9 cellular contexts compared by ENCODE assay signal in genomic region chr3:187777331-187778046, GRCh38. TPM values are rescaled to one million over a fixed set of nuclear protein-coding genes. Genes with fewer than 3 reads are reported as not detected.
A peak's percentile ranks its signal among the peaks of the same experiment; 100 is the strongest.
DNase-seq lines count a peak whose midpoint lies in the region; ATAC-seq and TF ChIP-seq lines count a peak whose summit lies in the region.
"Had no signal": no experiment of that assay in that cellular context is flagged by ENCODE, and none has a peak within 500 bp of the region (broad histone marks: within the 10 kb centered on the region; RNA-seq: fewer than 3 reads in every experiment).

No MANE protein-coding gene starts in this region.

- peak overlapping the region in 1 of 2 donors; percentile 55 for H3K27ac ChIP-seq in lung (ENCODE audit: low read depth in 1 of 2, low read length in 1 of 2)
- H3K27ac ChIP-seq: A549 had no signal

- no peaks in the 10 kb centered on the region for H3K36me3 ChIP-seq in lung (ENCODE audit: control insufficient read depth in 2 of 2, insufficient read depth in 2 of 2, low read length in 2 of 2)

- no peaks in the 10 kb centered on the region for H3K9me3 ChIP-seq in lung (ENCODE audit: control insufficient read depth in 2 of 2, insufficient read depth in 1 of 2, low read length in 1 of 2)
- H3K9me3 ChIP-seq: A549 had no signal

- DNase-seq in NK-92 treated with Interleukin-12 subunit alpha and Interleukin-12 subunit beta, amount 100 ng/mL, for 24 hours (lab: John Stamatoyannopoulos, UW) = peak; percentile 29
- no peak for DNase-seq in NK-92 (lab: John Stamatoyannopoulos, UW; ENCODE audit: unreplicated experiment)
- DNase-seq in KG1 (lab: John Stamatoyannopoulos, UW) = peak; percentile 82
- DNase-seq in activated CD8-positive, alpha-beta memory T cell treated with anti-CD3 and anti-CD28 coated beads, Interleukin-2, amount 50 U/mL, for 48 hours = peak; percentile 58
- DNase-seq in lung (ENCODE audit: low spot score) = no peak
- no peak for DNase-seq in HuH-7 (ENCODE audit: low spot score)
- no peak for DNase-seq in GM13977 (ENCODE audit: low spot score)
- no peak for DNase-seq in DMS 273 (lab: John Stamatoyannopoulos, UW; ENCODE audit: unreplicated experiment)

- H3K4me1 ChIP-seq in lung (ENCODE audit: control insufficient read depth in 2 of 2, insufficient read depth in 2 of 2, low read length in 2 of 2) = peaks cover 0 to 8% of the 10 kb centered on the region in 2 donors
- H3K4me1 ChIP-seq: A549 had no signal

- H3K27me3 ChIP-seq in lung (ENCODE audit: control insufficient read depth, insufficient read depth) = no peaks in the 10 kb centered on the region

- WGBS in lung, 2 donors = 48 to 59% methylated on average over 6 of the region's 6 CpGs

- no peak overlapping the region for H3K4me3 ChIP-seq in lung
- H3K4me3 ChIP-seq: A549 had no signal

- peak; percentile 51 for ATAC-seq in lung (ENCODE audit: insufficient read depth, low FRiP score)
- ATAC-seq: A549 had no signal

- TF ChIP-seq CTCF in lung (IDR thresholded peaks at IDR 0.05; ENCODE audit: control extremely low read depth, extremely low read depth) = no peak
- TF ChIP-seq CTCF in GM13977 (IDR thresholded peaks at IDR 0.05; ENCODE audit: extremely low read depth, insufficient read depth, missing control alignments) = no peak

- in situ Hi-C loops in GM13977 (cut with MboI; ENCODE audit: low pct_unique_long_range_greater_than_20kb, low sequenced_read_pairs, unreplicated experiment) = no loop called here

RNA-seq across cellular contexts. Expression of gene BCL6, which starts 32.2 kb away (rescaled TPM):
- 100 to 1,000 TPM in 1 of 2 donors, 10 to 100 TPM in 1; 52.2 to 101 TPM for total RNA-seq in lung
- polyA plus RNA-seq in lung = 100 to 1,000 TPM in 1 of 2 donors, 10 to 100 TPM in 1; 29.4 to 137 TPM

Comparison
In these comparisons a context has a peak if more than half of its experiments do, and no peak if none do; other contexts are left out.
1. DNase-seq: peak in NK-92 treated with Interleukin-12 subunit alpha and Interleukin-12 subunit beta, amount 100 ng/mL, for 24 hours (single experiment), KG1 (single experiment) and activated CD8-positive, alpha-beta memory T cell treated with anti-CD3 and anti-CD28 coated beads, Interleukin-2, amount 50 U/mL, for 48 hours (single experiment); none in NK-92 (single experiment), lung (single experiment), HuH-7 (single experiment), GM13977 (single experiment) and DMS 273 (single experiment).